8 cellular contexts compared by ENCODE assay signal in genomic region chr14:54488318-54488645, GRCh38. TPM values are rescaled to one million over a fixed set of nuclear protein-coding genes. Genes with fewer than 3 reads are reported as not detected.
DNase-seq lines count a peak whose midpoint lies in the region; TF ChIP-seq lines count a peak whose summit lies in the region.

No MANE protein-coding gene starts in this region.

- DNase-seq in NOMO-1 treated with DMSO at 0.1 percent for 48 hours (lab: John Stamatoyannopoulos, UW; ENCODE audit: unreplicated experiment), result peak; percentile 10
- DNase-seq in NOMO-1 (lab: John Stamatoyannopoulos, UW; ENCODE audit: unreplicated experiment in 2 of 2), result no peak
- DNase-seq in dorsolateral prefrontal cortex, result no peak
- no peak for DNase-seq in stimulated activated CD4-positive, alpha-beta T cell treated with anti-CD3 and anti-CD28 coated beads, Interleukin-12 subunit alpha, Interleukin-12 subunit beta, amount 100 ng/mL, for 4 hours
- DNase-seq in ecto neural progenitor cell (ENCODE audit: low spot score), result no peak
- no peak for DNase-seq in RKO (ENCODE audit: low spot score)

- H3K4me3 ChIP-seq in OCI-LY3 (ENCODE audit: low read length), result peak overlapping the region; percentile 94
- peak overlapping the region; percentile 62 to 100 (median 95) for H3K4me3 ChIP-seq in dorsolateral prefrontal cortex

- peak overlapping the region; percentile 82 to 91 (median 88) for H3K4me3 Mint-ChIP-seq in nephron

- no peaks in the 10 kb centered on the region for H3K27me3 Mint-ChIP-seq in nephron (ENCODE audit: low read depth)

- H3K9ac ChIP-seq in OCI-LY3 (ENCODE audit: low read length), result peak overlapping the region; percentile 92

- no peak for TF ChIP-seq CTCF in OCI-LY3 (IDR thresholded peaks at IDR 0.05; ENCODE audit: low read depth, low read length)
- TF ChIP-seq CTCF in dorsolateral prefrontal cortex (IDR thresholded peaks at IDR 0.05 in 54 of 56, conservative IDR thresholded peaks at IDR 0.05 in 2 of 56; ENCODE audit: low read depth in 1 of 56, partially characterized antibody in 56 of 56), result no peak
- peak in 1 of 3 experiments; percentile 13 for TF ChIP-seq CTCF in nephron (IDR thresholded peaks at IDR 0.05; ENCODE audit: unreplicated experiment in 3 of 3)

- H3K27ac Mint-ChIP-seq in nephron, result peak overlapping the region; percentile 89 to 96 (median 95)

- H3K36me3 Mint-ChIP-seq in nephron (ENCODE audit: low read depth), result peaks cover 21% of the 10 kb centered on the region

- H3K36me3 ChIP-seq in OCI-LY3 (replicated peaks; ENCODE audit: low read depth, low read length), result peaks cover under 1% of the 10 kb centered on the region

- peaks cover 18% of the 10 kb centered on the region for H4K20me1 ChIP-seq in OCI-LY3 (ENCODE audit: insufficient read depth, low read length)

- H3K4me1 Mint-ChIP-seq in nephron, result peaks cover 49% of the 10 kb centered on the region

- H3K79me2 ChIP-seq in OCI-LY3 (ENCODE audit: low read length), result peaks cover 63% of the 10 kb centered on the region

- peak overlapping the region; percentile 18; the same call in 1 of the 2 replicates for H2AFZ ChIP-seq in OCI-LY3 (ENCODE audit: low read depth, low read length)

- H3K27me3 ChIP-seq in OCI-LY3 (ENCODE audit: low read depth, low read length), result no peaks in the 10 kb centered on the region
- no peaks in the 10 kb centered on the region for H3K27me3 ChIP-seq in dorsolateral prefrontal cortex

- peak overlapping the region; percentile 68 for H3K4me2 ChIP-seq in OCI-LY3 (ENCODE audit: low read length)

- intact Hi-C loops in dorsolateral prefrontal cortex (cut with DNase I), result loop anchor here (1.0 to 5.0 kb wide), 3 partner anchors 21 to 46 kb away; partner anchors contain the start of genes CGRRF1 (in 2 of the 2) and CNIH1 (in 1 of the 2)

- H3K27ac ChIP-seq in OCI-LY3 (ENCODE audit: low read length), result peak overlapping the region; percentile 51
- H3K27ac ChIP-seq in dorsolateral prefrontal cortex, result peak overlapping the region; percentile 24 to 98 (median 93)

- H3K9me3 Mint-ChIP-seq in nephron, result no peaks in the 10 kb centered on the region

- H3K4me1 ChIP-seq in OCI-LY3 (ENCODE audit: low read length), result peaks cover 30% of the 10 kb centered on the region

- no peaks in the 10 kb centered on the region for H3K9me3 ChIP-seq in OCI-LY3 (ENCODE audit: insufficient read depth, low read length)

RNA-seq across cellular contexts. Expression of gene GMFB, which starts 0.5 kb away (rescaled TPM):
- 100 to 1,000 TPM in 91 of 120 experiments, 10 to 100 TPM in 29; 78.7 to 157 (median 110) TPM for total RNA-seq in dorsolateral prefrontal cortex

RNA-seq across cellular contexts. Expression of gene CGRRF1, which starts 21.4 kb away (rescaled TPM):
- 10 to 100 TPM; 18.9 to 43.4 (median 28.9) TPM for total RNA-seq in dorsolateral prefrontal cortex

RNA-seq across cellular contexts. Expression of gene CNIH1, which starts 47.1 kb away (rescaled TPM):
- total RNA-seq in dorsolateral prefrontal cortex, result 100 to 1,000 TPM in 2 of 120 experiments, 10 to 100 TPM in 118; 43.6 to 104 (median 72.6) TPM
